In the genomic region with DNA sequence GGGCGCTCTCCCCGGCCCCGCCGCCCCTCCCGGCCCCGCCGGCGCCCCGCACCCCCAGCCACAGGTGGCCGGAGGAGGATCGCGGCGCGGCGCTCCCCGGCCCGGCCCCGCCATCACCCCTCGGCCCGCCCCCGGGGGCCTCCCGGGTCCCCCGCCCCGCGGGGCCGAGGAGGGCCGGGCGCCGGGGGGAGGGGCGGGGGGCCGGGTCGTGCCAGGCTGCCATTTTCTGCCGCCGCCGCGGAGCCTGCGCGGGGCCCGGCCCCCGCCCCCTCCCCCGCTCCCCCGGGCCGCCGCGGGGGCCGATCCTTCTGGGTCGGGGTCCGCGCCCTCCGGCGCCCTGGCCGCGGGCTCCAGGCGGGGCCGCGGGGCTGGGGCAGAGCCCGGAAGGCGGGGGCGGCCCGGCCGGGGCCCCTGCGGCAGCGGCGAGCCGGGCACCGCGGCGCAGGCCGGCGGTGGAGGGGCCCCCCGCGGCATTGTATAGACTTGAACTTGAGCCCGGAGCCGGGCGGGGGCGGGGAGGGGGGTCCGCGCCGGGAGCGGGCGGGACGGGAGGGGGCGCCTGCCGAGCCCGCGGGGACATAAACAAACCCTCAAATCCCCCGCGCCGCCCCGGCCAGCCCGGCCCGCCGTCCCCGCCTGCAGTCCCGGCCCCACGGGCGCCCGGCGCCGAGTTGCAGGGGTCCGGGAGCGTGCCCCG, we compare ENCODE assay signal across 8 cellular contexts.
DNase-seq lines count a peak whose midpoint lies in the region; ATAC-seq and TF ChIP-seq lines count a peak whose summit lies in the region.

No MANE protein-coding gene starts in this region.

- DNase-seq in AG10803 (ENCODE audit: low read depth) = no peak
- DNase-seq in GM13976 (ENCODE audit: low spot score) = peak; percentile 82
- DNase-seq in WERI-Rb-1 = no peak
- DNase-seq in head of caudate nucleus = peak in 36 of 42 donors; percentile 42 to 89 (median 72)
- DNase-seq in NCI-H2107 treated with DMSO at 0.1 percent for 48 hours (lab: John Stamatoyannopoulos, UW; ENCODE audit: unreplicated experiment) = no peak
- no peak for DNase-seq in SIG-M5 (lab: John Stamatoyannopoulos, UW)

- H3K27ac Mint-ChIP-seq in stimulated activated memory B cell treated with anti-CD40 and anti-IgM and Interleukin-4, amounts not matched to agents 10 μg/mL and 1 μg/mL and 100 μg/mL, for 72 hours = no peak overlapping the region

- intact Hi-C loops in head of caudate nucleus (cut with DNase I) = no loop called here

- TF ChIP-seq CTCF in AG10803 (conservative IDR thresholded peaks at IDR 0.05; ENCODE audit: low read length) = no peak
- no peak for TF ChIP-seq CTCF in GM13976 (IDR thresholded peaks at IDR 0.05; ENCODE audit: borderline replicate concordance, control extremely low read depth, extremely low read depth, insufficient read depth, missing control alignments)
- TF ChIP-seq CTCF in WERI-Rb-1 (IDR thresholded peaks at IDR 0.05; ENCODE audit: low read depth, low read length) = no peak

- H3K4me3 ChIP-seq in AG10803 (ENCODE audit: low read length) (peak overlapping the region; percentile 62), WERI-Rb-1 (ENCODE audit: low read depth, low read length) (peak overlapping the region; percentile 46)

- no peak overlapping the region for H3K27ac ChIP-seq in WERI-Rb-1

- no peaks in the 10 kb centered on the region for H3K9me3 ChIP-seq in WERI-Rb-1 (ENCODE audit: severe bottlenecking)

- no peaks in the 10 kb centered on the region for H3K36me3 Mint-ChIP-seq in stimulated activated memory B cell treated with anti-CD40 and anti-IgM and Interleukin-4, amounts not matched to agents 10 μg/mL and 1 μg/mL and 100 μg/mL, for 72 hours

- peak; percentile 8 for ATAC-seq in HG02981 (IDR thresholded peaks at IDR 0.05; ENCODE audit: unreplicated experiment)
- ATAC-seq in stimulated activated memory B cell treated with anti-CD40 and anti-IgM and Interleukin-4, amounts not matched to agents 10 μg/mL and 1 μg/mL and 100 μg/mL, for 72 hours = peak; percentile 49

- no peak overlapping the region for H3K4me3 Mint-ChIP-seq in stimulated activated memory B cell treated with anti-CD40 and anti-IgM and Interleukin-4, amounts not matched to agents 10 μg/mL and 1 μg/mL and 100 μg/mL, for 72 hours

- no peaks in the 10 kb centered on the region for H3K27me3 Mint-ChIP-seq in stimulated activated memory B cell treated with anti-CD40 and anti-IgM and Interleukin-4, amounts not matched to agents 10 μg/mL and 1 μg/mL and 100 μg/mL, for 72 hours

- no peaks in the 10 kb centered on the region for H3K27me3 ChIP-seq in WERI-Rb-1 (ENCODE audit: insufficient read depth, low read depth, severe bottlenecking)

- H3K9me3 Mint-ChIP-seq in stimulated activated memory B cell treated with anti-CD40 and anti-IgM and Interleukin-4, amounts not matched to agents 10 μg/mL and 1 μg/mL and 100 μg/mL, for 72 hours = no peaks in the 10 kb centered on the region

- H3K4me1 Mint-ChIP-seq in stimulated activated memory B cell treated with anti-CD40 and anti-IgM and Interleukin-4, amounts not matched to agents 10 μg/mL and 1 μg/mL and 100 μg/mL, for 72 hours = peaks cover 35% of the 10 kb centered on the region

- in situ Hi-C loops in GM13976 (cut with MboI; ENCODE audit: low sequenced_read_pairs, unreplicated experiment) = no loop called here

- peaks cover 3% of the 10 kb centered on the region; the same call in 1 of the 2 replicates for H3K36me3 ChIP-seq in WERI-Rb-1

Comparison
In these comparisons a context has a peak if more than half of its experiments do, and no peak if none do; other contexts are left out.
1. DNase-seq: peak in GM13976 (single experiment) and head of caudate nucleus (36 of 42); none in AG10803 (single experiment), WERI-Rb-1 (single experiment), NCI-H2107 treated with DMSO at 0.1 percent for 48 hours (single experiment) and SIG-M5 (single experiment).